8 cellular contexts compared by ENCODE assay signal in genomic region chr17:14301761-14302401, GRCh38. TPM values are rescaled to one million over a fixed set of nuclear protein-coding genes. Genes with fewer than 3 reads are reported as not detected.
DNase-seq lines count a peak whose midpoint lies in the region; ATAC-seq and TF ChIP-seq lines count a peak whose summit lies in the region.

No MANE protein-coding gene starts in this region.

- WGBS in tibial nerve, 2 donors, result 1 to 2% methylated on average over 30 to 45 of the region's 56 CpGs

- CTCF ChIA-PET in naive thymus-derived CD4-positive, alpha-beta T cell (lab: Charles Lee), result interaction anchor here (0.7 to 2.2 kb wide), 15 partner anchors 16 to 706 kb away, joined by 3 to 24 read pairs (median 4); no protein-coding TSS in a partner anchor

- H3K27me3 ChIP-seq in HL-60 (ENCODE audit: insufficient read depth, poor library complexity, severe bottlenecking) (no peaks in the 10 kb centered on the region), tibial nerve (peaks cover 3 to 97% of the 10 kb centered on the region in 2 donors)
- H3K27me3 ChIP-seq in naive thymus-derived CD4-positive, alpha-beta T cell (ENCODE audit: control insufficient read depth in 2 of 2, insufficient read depth in 2 of 2, low read length in 2 of 2), result peaks cover 8 to 20% of the 10 kb centered on the region in 2 donors

- TF ChIP-seq POLR2A in tibial nerve (IDR thresholded peaks at IDR 0.05), result no peak

- peaks cover 41 to 49% of the 10 kb centered on the region in 2 donors for H3K4me1 ChIP-seq in naive thymus-derived CD4-positive, alpha-beta T cell (ENCODE audit: control insufficient read depth in 2 of 2, insufficient read depth in 2 of 2, low read length in 2 of 2)
- H3K4me1 ChIP-seq in tibial nerve, result peaks cover 0 to 73% (median 29%) of the 10 kb centered on the region in 4 donors

- H3K4me3 ChIP-seq in HL-60 (replicated peaks; ENCODE audit: insufficient read depth, low read length) (peak overlapping the region; percentile 58), tibial nerve (peak overlapping the region; percentile 27 to 63 (median 46))
- peak overlapping the region; percentile 99 for H3K4me3 ChIP-seq in naive thymus-derived CD4-positive, alpha-beta T cell (ENCODE audit: low read length)

- H3K36me3 Mint-ChIP-seq in effector memory CD8-positive, alpha-beta T cell (ENCODE audit: insufficient read depth), result peaks cover 30% of the 10 kb centered on the region
- H3K36me3 Mint-ChIP-seq in naive thymus-derived CD4-positive, alpha-beta T cell, result peaks cover 0 to 16% (median 0%) of the 10 kb centered on the region in 5 donors

- no peaks in the 10 kb centered on the region for H3K9me3 Mint-ChIP-seq in effector memory CD8-positive, alpha-beta T cell
- peaks cover 0 to 8% (median 0%) of the 10 kb centered on the region in 11 donors for H3K9me3 Mint-ChIP-seq in naive thymus-derived CD4-positive, alpha-beta T cell

- TF ChIP-seq CTCF in HL-60 (IDR thresholded peaks at IDR 0.05; ENCODE audit: insufficient read depth, low read length) (no peak), tibial nerve (IDR thresholded peaks at IDR 0.05) (no peak)

- no peaks in the 10 kb centered on the region for H3K9me3 ChIP-seq in naive thymus-derived CD4-positive, alpha-beta T cell (ENCODE audit: control insufficient read depth in 2 of 3, low read length in 3 of 3)
- no peaks in the 10 kb centered on the region for H3K9me3 ChIP-seq in tibial nerve

- intact Hi-C loops in naive thymus-derived CD4-positive, alpha-beta T cell (cut with micrococcal nuclease), result loop anchor here (1.0 to 10.0 kb wide), 18 partner anchors 101 to 1913 kb away; partner anchors contain the start of genes NCOR1 (in 1 of the 2) and PIGL (in 1 of the 2)

- peaks cover 41 to 52% of the 10 kb centered on the region in 2 donors for H3K4me1 Mint-ChIP-seq in effector memory CD8-positive, alpha-beta T cell (ENCODE audit: low read depth in 2 of 2)
- H3K4me1 Mint-ChIP-seq in naive thymus-derived CD4-positive, alpha-beta T cell, result peaks cover 47 to 70% (median 61%) of the 10 kb centered on the region in 7 donors

- DNase-seq in ELF-1 (ENCODE audit: low read depth, low spot score) (peak; percentile 42), HL-60 (ENCODE audit: low read depth in 1 of 2, low spot score in 1 of 2) (peak; percentile 20 to 49), tibial nerve (ENCODE audit: low spot score in 2 of 2) (no peak), NCI-H2029 (lab: John Stamatoyannopoulos, UW) (no peak), NCI-H345 treated with DMSO at 0.1 percent for 48 hours (lab: John Stamatoyannopoulos, UW; ENCODE audit: unreplicated experiment) (no peak)
- peak; percentile 40 to 49 for DNase-seq in activated CD4-positive, alpha-beta T cell treated with anti-CD3 and anti-CD28 coated beads, Interleukin-2, amount 50 U/mL, for 24 hours (ENCODE audit: low read depth in 1 of 2, low spot score in 1 of 2)
- peak; percentile 57 to 63 (median 59) for DNase-seq in effector memory CD8-positive, alpha-beta T cell
- DNase-seq in naive thymus-derived CD4-positive, alpha-beta T cell, result peak; percentile 45 to 74 (median 66)

- H3K27ac Mint-ChIP-seq in effector memory CD8-positive, alpha-beta T cell, result peak overlapping the region; percentile 73 to 94
- H3K27ac Mint-ChIP-seq in naive thymus-derived CD4-positive, alpha-beta T cell, result peak overlapping the region; percentile 46 to 94 (median 89)

- H3K27me3 Mint-ChIP-seq in effector memory CD8-positive, alpha-beta T cell, result peaks cover 23 to 25% of the 10 kb centered on the region in 2 donors
- H3K27me3 Mint-ChIP-seq in naive thymus-derived CD4-positive, alpha-beta T cell, result peaks cover 18 to 28% (median 25%) of the 10 kb centered on the region in 5 donors

- POLR2A ChIA-PET in naive thymus-derived CD4-positive, alpha-beta T cell (lab: Charles Lee), result interaction anchor here (0.8 to 5.0 kb wide), 23 partner anchors 15 to 1284 kb away, joined by 3 to 69 read pairs (median 5); partner anchors contain the start of genes COX10 and ELAC2

- ATAC-seq in effector memory CD8-positive, alpha-beta T cell (replicated peaks), result peak; percentile 32
- ATAC-seq in naive thymus-derived CD4-positive, alpha-beta T cell, result peak; percentile 12

- TF ChIP-seq EP300 in tibial nerve (IDR thresholded peaks at IDR 0.05), result no peak

- peak overlapping the region; percentile 76 for H3K27ac ChIP-seq in HL-60 (replicated peaks)
- peak overlapping the region; percentile 63 for H3K27ac ChIP-seq in naive thymus-derived CD4-positive, alpha-beta T cell (ENCODE audit: low read depth, low read length)
- peak overlapping the region in 2 of 4 donors; percentile 0 to 77 for H3K27ac ChIP-seq in tibial nerve

- peak overlapping the region; percentile 92 to 95 for H3K4me3 Mint-ChIP-seq in effector memory CD8-positive, alpha-beta T cell
- H3K4me3 Mint-ChIP-seq in naive thymus-derived CD4-positive, alpha-beta T cell, result peak overlapping the region; percentile 85 to 100 (median 96)

- H3K36me3 ChIP-seq in naive thymus-derived CD4-positive, alpha-beta T cell (ENCODE audit: control insufficient read depth in 2 of 3, insufficient read depth in 3 of 3, low read length in 3 of 3), result peaks cover 0 to 4% (median 0%) of the 10 kb centered on the region in 3 experiments
- no peaks in the 10 kb centered on the region for H3K36me3 ChIP-seq in tibial nerve

RNA-seq across cellular contexts. Expression of gene HS3ST3B1, which starts 1.0 kb away (rescaled TPM):
- 10 to 100 TPM; 11.7 to 40.7 (median 30.8) TPM for total RNA-seq in naive thymus-derived CD4-positive, alpha-beta T cell
- 10 to 100 TPM in 1 of 2 donors, 1 to 10 TPM in 1; 7.9 to 12.2 TPM for polyA plus RNA-seq in naive thymus-derived CD4-positive, alpha-beta T cell
- 1 to 10 TPM in 2 of 4 donors, under 1 TPM in 2; 0.39 to 1.1 (median 0.97) TPM for total RNA-seq in tibial nerve

Comparison
In these comparisons a context has a peak if more than half of its experiments do, and no peak if none do; other contexts are left out.
1. DNase-seq: peak in ELF-1 (single experiment), HL-60 (2 of 2), activated CD4-positive, alpha-beta T cell treated with anti-CD3 and anti-CD28 coated beads, Interleukin-2, amount 50 U/mL, for 24 hours (2 of 2), effector memory CD8-positive, alpha-beta T cell (3 of 3) and naive thymus-derived CD4-positive, alpha-beta T cell (9 of 9); none in tibial nerve (0 of 2), NCI-H2029 (single experiment) and NCI-H345 treated with DMSO at 0.1 percent for 48 hours (single experiment).
2. H3K4me3 ChIP-seq: peak in every context shown above with its lines; median percentile 99 in naive thymus-derived CD4-positive, alpha-beta T cell; 58 in HL-60; 46 in tibial nerve.
3. RNA of gene HS3ST3B1, which starts 1.0 kb away (total RNA-seq): 11.7 to 40.7 TPM in naive thymus-derived CD4-positive, alpha-beta T cell; 0.39 to 1.1 TPM in tibial nerve; every median in the first group is over 4 times any median in the second.